8 cellular contexts compared by ENCODE assay signal in the genomic region with DNA sequence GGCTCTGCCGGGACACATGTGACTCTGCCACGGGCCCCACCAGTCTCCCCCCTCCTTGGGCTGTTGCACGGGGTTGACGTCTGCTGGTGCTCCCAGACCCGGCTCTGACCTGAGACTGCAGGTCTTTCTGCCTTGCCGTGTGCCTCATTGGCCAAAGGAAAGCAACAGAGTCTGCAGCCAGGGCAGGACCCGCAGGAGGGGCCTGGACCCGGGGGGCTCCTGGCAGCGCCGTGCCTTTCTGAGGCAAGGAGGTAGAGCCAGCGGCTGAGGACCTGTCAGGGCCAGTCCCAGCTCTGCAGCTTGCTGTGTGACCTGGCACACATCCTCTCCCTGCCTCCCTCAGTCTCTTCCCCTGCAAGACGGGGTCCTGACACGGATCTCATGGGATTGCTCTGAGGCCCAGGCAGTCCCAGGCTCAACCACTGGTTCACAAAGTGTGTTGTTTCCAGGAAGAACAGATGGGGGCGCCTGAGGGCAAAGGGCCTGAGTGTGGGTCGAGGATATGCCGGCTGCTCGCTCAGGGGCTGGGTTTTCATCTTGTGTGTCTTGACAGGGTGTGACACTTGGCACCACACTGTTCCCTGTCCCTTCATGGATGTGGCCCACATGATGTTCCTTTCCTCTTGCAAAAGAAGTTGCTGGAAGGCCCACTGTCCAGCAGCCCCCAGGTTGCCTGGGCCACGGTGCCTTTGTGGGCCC. TPM values are rescaled to one million over a fixed set of nuclear protein-coding genes. Genes with fewer than 3 reads are reported as not detected.
DNase-seq lines count a peak whose midpoint lies in the region; ATAC-seq and TF ChIP-seq lines count a peak whose summit lies in the region.
"Had no signal": no experiment of that assay in that cellular context is flagged by ENCODE, and none has a peak within 500 bp of the region (broad histone marks: within the 10 kb centered on the region; RNA-seq: fewer than 3 reads in every experiment).

No MANE protein-coding gene starts in this region.

- 33% methylated on average over 1 of the region's 18 CpGs for WGBS in right lobe of liver (ENCODE audit: insufficient coverage, low coverage, low lambda C conversion rate, missing lambda C conversion rate)

- no peaks in the 10 kb centered on the region for H3K9me3 ChIP-seq in right lobe of liver
- H3K9me3 ChIP-seq: SJSA1 had no signal

- no peaks in the 10 kb centered on the region for H3K27me3 ChIP-seq in right lobe of liver
- H3K27me3 ChIP-seq: SJSA1 had no signal

- peaks cover 0 to 11% (median under 1%) of the 10 kb centered on the region in 4 donors for H3K36me3 ChIP-seq in right lobe of liver

- no peak for TF ChIP-seq POLR2A in right lobe of liver (IDR thresholded peaks at IDR 0.05)

- peaks cover 0 to 15% (median 5%) of the 10 kb centered on the region in 4 donors for H3K4me1 ChIP-seq in right lobe of liver
- H3K4me1 ChIP-seq: SJSA1 had no signal

- H3K27ac ChIP-seq in right lobe of liver, result no peak overlapping the region
- H3K27ac ChIP-seq: SJSA1 had no signal

- peak; percentile 55 for TF ChIP-seq CTCF in GM10266 (IDR thresholded peaks at IDR 0.05; ENCODE audit: control insufficient read depth, insufficient read depth, low read depth, missing control alignments)
- TF ChIP-seq CTCF in astrocyte of the spinal cord (IDR thresholded peaks at IDR 0.05; ENCODE audit: low read depth, low read length), result peak; percentile 33
- TF ChIP-seq CTCF in right lobe of liver (IDR thresholded peaks at IDR 0.05), result peak in 2 of 4 donors; percentile 9 to 23

- peak in 3 of 4 donors; percentile 19 to 33 (median 32) for ATAC-seq in right lobe of liver

- in situ Hi-C loops in astrocyte of the spinal cord (cut with HindIII; ENCODE audit: low sequenced_read_pairs), result no loop called here

- intact Hi-C loops in right lobe of liver (cut with DNase I), result no loop called here

- H3K4me3 ChIP-seq in astrocyte of the spinal cord (ENCODE audit: low read depth, low read length), result no peak overlapping the region
- H3K4me3 ChIP-seq in right lobe of liver, result no peak overlapping the region
- H3K4me3 ChIP-seq: SJSA1 had no signal

- DNase-seq in GM10266 (ENCODE audit: extremely low spot score), result peak; percentile 70
- peak; percentile 49 for DNase-seq in NAMALWA (ENCODE audit: low spot score)
- DNase-seq in astrocyte of the spinal cord (ENCODE audit: low read depth, low spot score), result no peak
- DNase-seq in right lobe of liver, result peak in 2 of 3 donors; percentile 50 to 53
- no peak for DNase-seq in inferior parietal cortex (ENCODE audit: extremely low spot score)
- DNase-seq in foreskin melanocyte, result no peak
- DNase-seq in NCI-H748 treated with DMSO at 0.1 percent for 48 hours (lab: John Stamatoyannopoulos, UW), result no peak

RNA-seq across cellular contexts. Expression of gene CAPN10, which starts 9.0 kb away (rescaled TPM):
- total RNA-seq in right lobe of liver, result 10 to 100 TPM in 2 of 6 experiments, 1 to 10 TPM in 4; 7.2 to 13.8 (median 9.1) TPM

RNA-seq across cellular contexts. Expression of gene RNPEPL1, which starts 27.2 kb away (rescaled TPM):
- total RNA-seq in right lobe of liver, result 100 to 1,000 TPM in 1 of 6 experiments, 10 to 100 TPM in 5; 24.7 to 105 (median 31.0) TPM

RNA-seq across cellular contexts. Expression of gene GPR35, which starts 29.8 kb away (rescaled TPM):
- 1 to 10 TPM in 2 of 6 experiments, under 1 TPM in 4; 0.11 to 1.2 (median 0.72) TPM for total RNA-seq in right lobe of liver

RNA-seq across cellular contexts. Expression of gene DUSP28, which starts 35.4 kb away (rescaled TPM):
- total RNA-seq in right lobe of liver, result 1 to 10 TPM; 1.3 to 3.5 (median 2.1) TPM

RNA-seq across cellular contexts. Expression of gene ANKMY1, which starts 37.7 kb away (rescaled TPM):
- total RNA-seq in right lobe of liver, result 10 to 100 TPM in 1 of 6 experiments, 1 to 10 TPM in 5; 6.6 to 11.0 (median 9.0) TPM

Comparison
In these comparisons a context has a peak if more than half of its experiments do, and no peak if none do; other contexts are left out.
1. DNase-seq: peak in GM10266 (single experiment), NAMALWA (single experiment) and right lobe of liver (2 of 3); none in astrocyte of the spinal cord (single experiment), inferior parietal cortex (single experiment), foreskin melanocyte (single experiment) and NCI-H748 treated with DMSO at 0.1 percent for 48 hours (single experiment).